11 cellular contexts compared by ENCODE assay signal in genomic region chr19:485583-486236, GRCh38. TPM values are rescaled to one million over a fixed set of nuclear protein-coding genes. Genes with fewer than 3 reads are reported as not detected.
DNase-seq lines count a peak whose midpoint lies in the region; ATAC-seq and TF ChIP-seq lines count a peak whose summit lies in the region.
"Had no signal": no experiment of that assay in that cellular context is flagged by ENCODE, and none has a peak within 500 bp of the region (broad histone marks: within the 10 kb centered on the region; RNA-seq: fewer than 3 reads in every experiment).

No MANE protein-coding gene starts in this region.

- H3K36me3 Mint-ChIP-seq in CD4-positive, alpha-beta T cell (ENCODE audit: low read depth), result no peaks in the 10 kb centered on the region

- TF ChIP-seq POLR2A in esophagus muscularis mucosa (IDR thresholded peaks at IDR 0.05; ENCODE audit: low read depth), result no peak

- H3K9me3 Mint-ChIP-seq in CD4-positive, alpha-beta T cell, result no peaks in the 10 kb centered on the region

- no peak overlapping the region for H3K27ac ChIP-seq in CD4-positive, alpha-beta T cell (ENCODE audit: low read depth, low read length)
- peak overlapping the region; percentile 1 to 100 (median 98) for H3K27ac ChIP-seq in dorsolateral prefrontal cortex
- H3K27ac ChIP-seq in esophagus muscularis mucosa (replicated peaks in 1 of 4), result peak overlapping the region in 1 of 4 donors; percentile 0
- H3K27ac ChIP-seq: psoas muscle had no signal

- H3K4me3 Mint-ChIP-seq in CD4-positive, alpha-beta T cell, result peak overlapping the region; percentile 60
- H3K4me3 Mint-ChIP-seq: effector memory CD8-positive, alpha-beta T cell had no signal

- POLR2A ChIA-PET in CD4-positive, alpha-beta T cell (lab: Charles Lee), result no interaction called here

- TF ChIP-seq EP300 in esophagus muscularis mucosa (IDR thresholded peaks at IDR 0.05), result no peak

- peaks cover 5% of the 10 kb centered on the region for H3K9me3 ChIP-seq in CD4-positive, alpha-beta T cell (ENCODE audit: control insufficient read depth, low read length)
- H3K9me3 ChIP-seq in esophagus muscularis mucosa, result no peaks in the 10 kb centered on the region
- H3K9me3 ChIP-seq: HAP-1, psoas muscle had no signal

- H3K36me3 ChIP-seq in esophagus muscularis mucosa, result no peaks in the 10 kb centered on the region

- H3K4me3 ChIP-seq in dorsolateral prefrontal cortex, result peak overlapping the region in 53 of 59 donors; percentile 4 to 71 (median 45)
- no peak overlapping the region for H3K4me3 ChIP-seq in esophagus muscularis mucosa
- H3K4me3 ChIP-seq: HAP-1, psoas muscle had no signal

- ATAC-seq in CD4-positive, alpha-beta T cell (ENCODE audit: poor library complexity), result no peak
- ATAC-seq in GM21529 (IDR thresholded peaks at IDR 0.05; ENCODE audit: unreplicated experiment), result no peak
- ATAC-seq: effector memory CD8-positive, alpha-beta T cell; psoas muscle had no signal

- WGBS in esophagus muscularis mucosa, result 28% methylated on average over 16 of the region's 23 CpGs

- peak overlapping the region; percentile 33 for H3K27ac Mint-ChIP-seq in CD4-positive, alpha-beta T cell
- H3K27ac Mint-ChIP-seq: effector memory CD8-positive, alpha-beta T cell had no signal

- no peaks in the 10 kb centered on the region for H3K4me1 Mint-ChIP-seq in CD4-positive, alpha-beta T cell (ENCODE audit: low read depth)

- no peak for DNase-seq in CD4-positive, alpha-beta T cell
- DNase-seq in NCI-H146 (lab: John Stamatoyannopoulos, UW) (peak; percentile 86), dorsolateral prefrontal cortex (peak in 9 of 10 donors; percentile 84 to 98 (median 95)), myocyte (ENCODE audit: low read depth) (peak; percentile 29), esophagus muscularis mucosa (ENCODE audit: extremely low spot score) (no peak), AML-193 (lab: John Stamatoyannopoulos, UW) (no peak), 8988T (no peak)
- DNase-seq: effector memory CD8-positive, alpha-beta T cell had no signal

- peaks cover 11% of the 10 kb centered on the region for H3K27me3 ChIP-seq in CD4-positive, alpha-beta T cell (ENCODE audit: control insufficient read depth, insufficient read depth, low read length)
- H3K27me3 ChIP-seq in dorsolateral prefrontal cortex, result peaks cover 0 to 4% (median 0%) of the 10 kb centered on the region in 45 donors
- peaks cover 0 to 36% (median 0%) of the 10 kb centered on the region in 4 donors for H3K27me3 ChIP-seq in esophagus muscularis mucosa

- no peak for TF ChIP-seq CTCF in CD4-positive, alpha-beta T cell (IDR thresholded peaks at IDR 0.05)
- TF ChIP-seq CTCF in dorsolateral prefrontal cortex (IDR thresholded peaks at IDR 0.05 in 54 of 56, conservative IDR thresholded peaks at IDR 0.05 in 2 of 56; ENCODE audit: low read depth in 1 of 56, partially characterized antibody in 56 of 56), result peak in 8 of 56 donors; percentile 11 to 39 (median 24)
- TF ChIP-seq CTCF in esophagus muscularis mucosa (IDR thresholded peaks at IDR 0.05), result no peak

- H3K27me3 Mint-ChIP-seq in CD4-positive, alpha-beta T cell, result peaks cover 16% of the 10 kb centered on the region

- intact Hi-C loops in CD4-positive, alpha-beta T cell (cut with DNase I, micrococcal nuclease), result loop anchor here in 1 of 2 experiments (5.0 kb wide), 1 partner anchor 143 kb away; the partner anchor contains the start of gene MIER2
- intact Hi-C loops in dorsolateral prefrontal cortex (cut with DNase I), result loop anchor here (5.0 to 10.0 kb wide), 2 partner anchors 191 to 193 kb away; partner anchors contain the start of gene PLPP2 (in 2 of the 2)
- intact Hi-C loops in esophagus muscularis mucosa (cut with DNase I), result loop anchor here (10.0 kb wide), 1 partner anchor 101 kb away; no protein-coding TSS in a partner anchor

- CTCF ChIA-PET in CD4-positive, alpha-beta T cell (lab: Charles Lee), result interaction anchor here (4.1 kb wide), 1 partner anchor 25 kb away, joined by 29 read pairs; no protein-coding TSS in a partner anchor

- peaks cover 11 to 29% (median 25%) of the 10 kb centered on the region in 4 donors for H3K4me1 ChIP-seq in esophagus muscularis mucosa

RNA-seq across cellular contexts. Expression of gene MADCAM1, which starts 10.6 kb away (rescaled TPM):
- under 1 TPM; 0.20 to 0.91 TPM for total RNA-seq in CD4-positive, alpha-beta T cell
- total RNA-seq in dorsolateral prefrontal cortex, result 10 to 100 TPM in 8 of 120 experiments, 1 to 10 TPM in 112; 3.0 to 15.5 (median 6.7) TPM
- 0.29 and 0.52 TPM in 2 replicates for total RNA-seq in myocyte
- 1.7 TPM for polyA plus RNA-seq in myocyte (2012)
- total RNA-seq in esophagus muscularis mucosa, result under 1 TPM in 2 of 4 donors, not detected in 2; 0.17 to 0.42 TPM

RNA-seq across cellular contexts. Expression of gene TPGS1, which starts 21.6 kb away (rescaled TPM):
- total RNA-seq in CD4-positive, alpha-beta T cell, result 10 to 100 TPM; 17.2 to 18.2 TPM
- 10 to 100 TPM; 13.7 to 35.3 (median 21.6) TPM for total RNA-seq in dorsolateral prefrontal cortex
- total RNA-seq in myocyte, result 64.5 and 75.2 TPM in 2 replicates
- 14.5 TPM for polyA plus RNA-seq in myocyte (2012)
- total RNA-seq in esophagus muscularis mucosa, result 10 to 100 TPM; 61.7 to 86.6 (median 64.4) TPM

RNA-seq across cellular contexts. Expression of gene SHC2, which starts 24.9 kb away (rescaled TPM):
- under 1 TPM; 0.36 to 0.42 TPM for total RNA-seq in CD4-positive, alpha-beta T cell
- total RNA-seq in dorsolateral prefrontal cortex, result 100 to 1,000 TPM in 9 of 120 experiments, 10 to 100 TPM in 111; 47.4 to 116 (median 75.5) TPM
- total RNA-seq in myocyte, result 4.4 and 7.9 TPM in 2 replicates
- polyA plus RNA-seq in myocyte (2012), result 18.2 TPM
- total RNA-seq in esophagus muscularis mucosa, result 10 to 100 TPM; 11.2 to 35.6 (median 18.7) TPM

RNA-seq across cellular contexts. Expression of gene CDC34, which starts 45.9 kb away (rescaled TPM):
- 10 to 100 TPM; 38.5 to 43.4 TPM for total RNA-seq in CD4-positive, alpha-beta T cell
- 10 to 100 TPM; 53.7 to 98.3 (median 68.0) TPM for total RNA-seq in dorsolateral prefrontal cortex
- total RNA-seq in myocyte, result 103 and 139 TPM in 2 replicates
- 85.6 TPM for polyA plus RNA-seq in myocyte (2012)
- 100 to 1,000 TPM in 1 of 4 donors, 10 to 100 TPM in 3; 62.5 to 100 (median 76.2) TPM for total RNA-seq in esophagus muscularis mucosa

RNA-seq across cellular contexts. Expression of gene GZMM, which starts 58.1 kb away (rescaled TPM):
- total RNA-seq in CD4-positive, alpha-beta T cell, result 10 to 100 TPM; 41.6 to 46.3 TPM
- total RNA-seq in dorsolateral prefrontal cortex (1 to 10 TPM in 36 of 120 experiments, under 1 TPM in 46, not detected in 38; 0.43 to 5.3 (median 0.94) TPM), myocyte (not detected in 2 replicates), esophagus muscularis mucosa (under 1 TPM in 2 of 4 donors, not detected in 2; 0.50 to 0.58 TPM)
- 0.14 TPM for polyA plus RNA-seq in myocyte (2012)
- total RNA-seq: psoas muscle had no signal

Comparison
In these comparisons a context has a peak if more than half of its experiments do, and no peak if none do; other contexts are left out.
1. DNase-seq: peak in NCI-H146 (single experiment), dorsolateral prefrontal cortex (9 of 10) and myocyte (single experiment); none in CD4-positive, alpha-beta T cell (0 of 10), esophagus muscularis mucosa (single experiment), AML-193 (0 of 2) and 8988T (single experiment).
2. H3K4me3 ChIP-seq: peak in dorsolateral prefrontal cortex (53 of 59); none in esophagus muscularis mucosa (0 of 4).